ENCODE assay signal across 30 cellular contexts in the genomic region with DNA sequence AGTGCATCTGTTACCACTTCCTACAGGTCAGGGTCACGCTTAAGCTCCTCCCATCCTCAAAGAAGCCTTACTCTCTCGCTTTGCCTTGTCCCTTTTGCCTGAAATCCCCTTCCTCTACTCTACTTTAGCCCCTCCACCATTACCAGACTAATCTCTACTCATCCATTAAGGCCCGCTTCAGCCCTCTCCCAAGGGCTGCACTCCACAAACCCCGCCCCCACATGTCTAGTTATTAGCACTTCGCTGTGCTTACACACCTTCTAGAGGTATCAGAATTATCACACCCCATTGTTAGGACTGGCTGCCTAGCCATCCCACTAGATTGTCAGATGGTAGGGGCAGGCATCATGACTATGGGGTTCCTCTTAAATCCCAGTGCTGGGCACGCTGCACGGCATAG.
"Had no signal": no experiment of that assay in that cellular context is flagged by ENCODE, and none has a peak within 500 bp of the region (broad histone marks: within the 10 kb centered on the region; RNA-seq: fewer than 3 reads in every experiment).

No MANE protein-coding gene starts in this region.

- H3K9ac ChIP-seq: neural progenitor cell had no signal

- H3K4me3 ChIP-seq: breast epithelium, esophagus muscularis mucosa, neural progenitor cell, right atrium auricular region, smooth muscle cell, tibial nerve had no signal

- H3K4me3 Mint-ChIP-seq: activated B cell treated with CpG ODN at 0.5 μM for 24 hours; activated CD8-positive, alpha-beta T cell treated with anti-CD3 and anti-CD28 coated beads for 36 hours; activated naive CD4-positive, alpha-beta T cell treated with anti-CD3 and anti-CD28 coated beads, Interleukin-2, amount 50 U/mL, for 24 hours; activated naive CD8-positive, alpha-beta T cell treated with anti-CD3 and anti-CD28 coated beads, Interleukin-2, amount 50 U/mL, for 24 hours; central memory CD8-positive, alpha-beta T cell; immature natural killer cell; natural killer cell; neural progenitor cell; stimulated activated memory B cell treated with anti-CD40 and anti-IgM and Interleukin-4, amounts not matched to agents 10 μg/mL and 1 μg/mL and 100 μg/mL, for 72 hours had no signal

- H3K27me3 ChIP-seq: breast epithelium, esophagus muscularis mucosa, foreskin keratinocyte, neural progenitor cell, right atrium auricular region, tibial nerve had no signal

- H3K27me3 Mint-ChIP-seq: activated B cell treated with CpG ODN at 0.5 μM for 24 hours; activated CD8-positive, alpha-beta T cell treated with anti-CD3 and anti-CD28 coated beads for 36 hours; central memory CD8-positive, alpha-beta T cell; stimulated activated memory B cell treated with anti-CD40 and anti-IgM and Interleukin-4, amounts not matched to agents 10 μg/mL and 1 μg/mL and 100 μg/mL, for 72 hours had no signal

- ATAC-seq: activated CD8-positive, alpha-beta T cell treated with anti-CD3 and anti-CD28 coated beads for 36 hours; activated naive CD8-positive, alpha-beta T cell treated with anti-CD3 and anti-CD28 coated beads, Interleukin-2, amount 50 U/mL, for 24 hours; foreskin keratinocyte; left colon; natural killer cell; stimulated activated memory B cell treated with anti-CD40 and anti-IgM and Interleukin-4, amounts not matched to agents 10 μg/mL and 1 μg/mL and 100 μg/mL, for 72 hours had no signal

- H3K9me3 Mint-ChIP-seq: activated B cell treated with CpG ODN at 0.5 μM for 24 hours; activated CD8-positive, alpha-beta T cell treated with anti-CD3 and anti-CD28 coated beads for 36 hours; activated naive CD4-positive, alpha-beta T cell treated with anti-CD3 and anti-CD28 coated beads, Interleukin-2, amount 50 U/mL, for 24 hours; activated naive CD8-positive, alpha-beta T cell treated with anti-CD3 and anti-CD28 coated beads, Interleukin-2, amount 50 U/mL, for 24 hours; activated T-helper 2 cell treated with anti-CD3 and anti-CD28 coated beads, Interferon-gamma antibody, Interleukin-2, Interleukin-4, amounts not matched to agents 10 μg/mL and 5 μg/mL and 100 μg/mL, durations not matched to agents 14 hours and 24 hours and 36 hours; central memory CD8-positive, alpha-beta T cell; immature natural killer cell; natural killer cell; neural progenitor cell had no signal

- H3K27ac Mint-ChIP-seq: activated B cell treated with CpG ODN at 0.5 μM for 24 hours; activated CD8-positive, alpha-beta T cell treated with anti-CD3 and anti-CD28 coated beads for 36 hours; activated naive CD4-positive, alpha-beta T cell treated with anti-CD3 and anti-CD28 coated beads, Interleukin-2, amount 50 U/mL, for 24 hours; activated naive CD8-positive, alpha-beta T cell treated with anti-CD3 and anti-CD28 coated beads, Interleukin-2, amount 50 U/mL, for 24 hours; activated T-helper 2 cell treated with anti-CD3 and anti-CD28 coated beads, Interferon-gamma antibody, Interleukin-2, Interleukin-4, amounts not matched to agents 10 μg/mL and 5 μg/mL and 100 μg/mL, durations not matched to agents 14 hours and 24 hours and 36 hours; immature natural killer cell; natural killer cell; neural progenitor cell; stimulated activated memory B cell treated with anti-CD40 and anti-IgM and Interleukin-4, amounts not matched to agents 10 μg/mL and 1 μg/mL and 100 μg/mL, for 72 hours had no signal

- H3K9me3 ChIP-seq: breast epithelium, esophagus muscularis mucosa, right atrium auricular region, tibial nerve had no signal

- FAIRE-seq: colon, kidney, urothelium cell line had no signal

- H3K27ac ChIP-seq: breast epithelium, esophagus muscularis mucosa, foreskin keratinocyte, neural progenitor cell, right atrium auricular region, tibial nerve had no signal

- H3K36me3 ChIP-seq: breast epithelium, esophagus muscularis mucosa, neural progenitor cell, right atrium auricular region, tibial nerve had no signal

- H3K4me1 ChIP-seq: breast epithelium, esophagus muscularis mucosa, right atrium auricular region had no signal

- H3K4me2 ChIP-seq: neural progenitor cell, smooth muscle cell had no signal

- DNase-seq: activated B cell treated with CpG ODN at 0.5 μM for 24 hours; activated CD4-positive, alpha-beta T cell treated with anti-CD3 and anti-CD28 coated beads, Interleukin-2, amount 50 U/mL, for 1 hour; activated CD8-positive, alpha-beta T cell treated with anti-CD3 and anti-CD28 coated beads for 36 hours; activated naive CD8-positive, alpha-beta T cell treated with anti-CD3 and anti-CD28 coated beads, Interleukin-2, amount 50 U/mL, for 24 hours; activated T-cell treated with anti-CD3 and anti-CD28 coated beads, Interleukin-2, amount 50 U/mL, for 48 hours; amygdala; dermis blood vessel endothelial cell; effector CD4-positive, alpha-beta T cell; foreskin keratinocyte; immature natural killer cell; kidney; left colon; natural killer cell; occipital lobe; stimulated activated CD4-positive, alpha-beta T cell treated with anti-CD3 and anti-CD28 coated beads, Interleukin-1b, Interleukin-23, amount 100 ng/mL, for 48 hours; stimulated activated CD4-positive, alpha-beta T cell treated with anti-CD3 and anti-CD28 coated beads, Interleukin-4, amount 100 ng/mL, for 4 hours; stimulated activated CD8-positive, alpha-beta memory T cell treated with anti-CD3 and anti-CD28 coated beads, Interleukin-4, amount 100 ng/mL, for 48 hours; T-helper 2 cell had no signal

- H3K4me1 Mint-ChIP-seq: activated B cell treated with CpG ODN at 0.5 μM for 24 hours; activated naive CD8-positive, alpha-beta T cell treated with anti-CD3 and anti-CD28 coated beads, Interleukin-2, amount 50 U/mL, for 24 hours had no signal

- H3K36me3 Mint-ChIP-seq: activated naive CD4-positive, alpha-beta T cell treated with anti-CD3 and anti-CD28 coated beads, Interleukin-2, amount 50 U/mL, for 24 hours; immature natural killer cell; natural killer cell; stimulated activated memory B cell treated with anti-CD40 and anti-IgM and Interleukin-4, amounts not matched to agents 10 μg/mL and 1 μg/mL and 100 μg/mL, for 72 hours had no signal
